Comparison of ENCODE assay signal across 11 cellular contexts in the genomic region with DNA sequence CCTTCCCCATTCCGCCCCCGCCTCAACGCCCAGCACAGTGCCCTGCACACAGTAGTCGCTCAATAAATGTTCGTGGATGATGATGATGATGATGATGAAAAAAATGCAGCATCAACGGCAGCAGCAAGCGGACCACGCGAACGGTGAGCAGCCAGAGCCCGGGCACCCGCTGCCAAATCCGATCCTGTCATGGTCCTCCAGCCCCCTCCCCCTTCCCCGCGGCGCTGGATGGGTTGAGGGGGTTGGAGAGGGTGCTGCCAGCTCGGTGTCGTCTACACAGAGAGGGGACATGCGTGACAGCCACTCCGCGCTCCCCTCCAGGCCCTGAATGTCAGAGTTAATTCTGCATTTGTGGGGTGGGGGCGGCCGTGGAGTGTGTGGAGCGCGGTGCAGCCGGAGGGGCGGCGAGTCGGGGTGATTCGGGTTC. TPM values are rescaled to one million over a fixed set of nuclear protein-coding genes. Genes with fewer than 3 reads are reported as not detected.
A peak's percentile ranks its signal among the peaks of the same experiment; 100 is the strongest.
DNase-seq lines count a peak whose midpoint lies in the region; ATAC-seq and TF ChIP-seq lines count a peak whose summit lies in the region.
"Had no signal": no experiment of that assay in that cellular context is flagged by ENCODE, and none has a peak within 500 bp of the region (broad histone marks: within the 10 kb centered on the region; RNA-seq: fewer than 3 reads in every experiment).

No MANE protein-coding gene starts in this region.

- H3K9me3 ChIP-seq in right atrium auricular region = no peaks in the 10 kb centered on the region
- H3K9me3 ChIP-seq: mucosa of descending colon had no signal

- no peaks in the 10 kb centered on the region for H3K27me3 ChIP-seq in right atrium auricular region

- peaks cover 0 to 25% of the 10 kb centered on the region in 2 donors for H3K4me1 ChIP-seq in right atrium auricular region

- no peaks in the 10 kb centered on the region for H3K36me3 ChIP-seq in right atrium auricular region

- ATAC-seq in GM18909 (IDR thresholded peaks at IDR 0.05; ENCODE audit: poor library complexity, unreplicated experiment) (no peak), GM18867 (IDR thresholded peaks at IDR 0.05; ENCODE audit: unreplicated experiment) (no peak), HG02981 (IDR thresholded peaks at IDR 0.05; ENCODE audit: unreplicated experiment) (no peak), HG02870 (IDR thresholded peaks at IDR 0.05; ENCODE audit: unreplicated experiment) (no peak)

- peak overlapping the region; percentile 29 to 51 for H3K4me3 ChIP-seq in right atrium auricular region
- H3K4me3 ChIP-seq: mucosa of descending colon, PC-9 had no signal

- H3K27ac ChIP-seq in VCaP (peak overlapping the region; percentile 94; the same call in 1 of the 2 replicates), right atrium auricular region (no peak overlapping the region)
- H3K27ac ChIP-seq: PC-9 had no signal

- TF ChIP-seq CTCF in VCaP (conservative IDR thresholded peaks at IDR 0.05) = no peak
- no peak for TF ChIP-seq CTCF in right atrium auricular region (IDR thresholded peaks at IDR 0.05)

- DNase-seq in D341Med (ENCODE audit: low spot score) (peak; percentile 34), right atrium auricular region (ENCODE audit: low spot score) (no peak), retina (peak; percentile 74)
- DNase-seq: activated gamma-delta T cell, PC-9 had no signal

RNA-seq across cellular contexts. Expression of gene CACNA1D, which starts 0.7 kb away (rescaled TPM):
- total RNA-seq in right atrium auricular region = 1 to 10 TPM; 2.7 to 9.6 TPM
- total RNA-seq: PC-9 had no signal
